In the genomic region with DNA sequence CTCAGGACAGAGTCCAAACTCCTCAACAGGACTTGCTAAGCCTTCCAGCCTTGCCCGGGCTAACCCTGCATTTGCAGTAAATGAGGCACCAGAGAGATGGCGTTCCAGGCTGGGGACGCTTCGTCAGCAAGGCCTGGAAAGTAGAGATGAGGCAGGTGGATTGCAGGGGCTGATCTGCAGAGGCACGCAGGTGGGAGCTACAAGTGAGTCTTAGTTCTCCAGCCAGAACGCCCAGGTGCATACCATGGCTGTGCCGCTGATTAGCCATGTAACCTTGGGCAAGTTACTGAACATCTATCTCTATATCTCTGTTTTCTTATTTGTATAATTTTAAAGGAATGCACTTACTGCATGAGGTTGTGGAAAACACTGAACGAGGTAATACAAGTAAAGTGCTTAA, we compare ENCODE assay signal across 19 cellular contexts. TPM values are rescaled to one million over a fixed set of nuclear protein-coding genes. Genes with fewer than 3 reads are reported as not detected.
DNase-seq lines count a peak whose midpoint lies in the region; FAIRE-seq and TF ChIP-seq lines count a peak whose summit lies in the region.
"Had no signal": no experiment of that assay in that cellular context is flagged by ENCODE, and none has a peak within 500 bp of the region (broad histone marks: within the 10 kb centered on the region; RNA-seq: fewer than 3 reads in every experiment).

No MANE protein-coding gene starts in this region.

- H3K4me1 Mint-ChIP-seq in astrocyte (ENCODE audit: low read depth, unreplicated experiment), result peaks cover 10% of the 10 kb centered on the region
- H3K4me1 Mint-ChIP-seq in type B pancreatic cell (ENCODE audit: unreplicated experiment), result peaks cover 46% of the 10 kb centered on the region

- FAIRE-seq in astrocyte (lab: Jason Lieb, UNC) (no peak), urothelium cell line (lab: Jason Lieb, UNC) (no peak)
- FAIRE-seq: GM12892, GM18507, H54 had no signal

- H3K36me3 Mint-ChIP-seq in astrocyte (ENCODE audit: low read depth, unreplicated experiment) (no peaks in the 10 kb centered on the region), type B pancreatic cell (no peaks in the 10 kb centered on the region)

- H3K27ac ChIP-seq in astrocyte (ENCODE audit: low read depth, low read length) (no peak overlapping the region), liver (ENCODE audit: low read depth in 1 of 2, low read length in 2 of 2) (no peak overlapping the region)
- H3K27ac ChIP-seq: BLaER1, PC-9 had no signal

- no peak overlapping the region for H3K4me2 ChIP-seq in astrocyte (ENCODE audit: low read length)
- H3K4me2 ChIP-seq: PC-9 had no signal

- H3K4me3 ChIP-seq in astrocyte (ENCODE audit: insufficient read depth, low read depth, low read length) (no peak overlapping the region), liver (ENCODE audit: low read depth in 1 of 3, low read length in 3 of 3) (no peak overlapping the region)
- H3K4me3 ChIP-seq: BLaER1, PC-9 had no signal

- no peak overlapping the region for H2AFZ ChIP-seq in astrocyte (ENCODE audit: low read depth, low read length)
- H2AFZ ChIP-seq: PC-9 had no signal

- 82% methylated on average over 8 of the region's 8 CpGs for WGBS in liver

- no peaks in the 10 kb centered on the region for H3K79me2 ChIP-seq in astrocyte (ENCODE audit: insufficient read depth, low read length)

- H3K27ac Mint-ChIP-seq in astrocyte (ENCODE audit: unreplicated experiment) (peak overlapping the region; percentile 42), type B pancreatic cell (no peak overlapping the region)
- H3K27ac Mint-ChIP-seq: HFFc6 had no signal

- H3K36me3 ChIP-seq in astrocyte (ENCODE audit: insufficient read depth, low read length), result no peaks in the 10 kb centered on the region
- no peaks in the 10 kb centered on the region for H3K36me3 ChIP-seq in liver (ENCODE audit: control insufficient read depth in 4 of 4, insufficient read depth in 3 of 4, low read depth in 1 of 4, low read length in 3 of 4)
- H3K36me3 ChIP-seq: BLaER1 had no signal

- no peaks in the 10 kb centered on the region for H3K9me3 ChIP-seq in astrocyte (ENCODE audit: insufficient read depth, low read depth, low read length)
- no peaks in the 10 kb centered on the region for H3K9me3 ChIP-seq in liver (ENCODE audit: control insufficient read depth in 4 of 4, low read length in 3 of 4)
- H3K9me3 ChIP-seq: BLaER1 had no signal

- DNase-seq in NCI-H510A (lab: John Stamatoyannopoulos, UW), result peak; percentile 38
- DNase-seq in astrocyte (ENCODE audit: low read depth), result no peak
- DNase-seq in type B pancreatic cell (ENCODE audit: extremely low spot score, unreplicated experiment), result peak; percentile 50
- no peak for DNase-seq in urothelium cell line (ENCODE audit: low spot score)
- DNase-seq in ecto neural progenitor cell (ENCODE audit: low spot score), result no peak
- DNase-seq in foreskin melanocyte, result no peak
- DNase-seq: DMS79, HFFc6, KG1, NCI-H1105 treated with DMSO at 0.1 percent for 48 hours, NCI-H1694, NCI-H2227 treated with DMSO at 0.1 percent for 48 hours, PC-9 had no signal

- H3K27me3 Mint-ChIP-seq in astrocyte (ENCODE audit: low read depth, unreplicated experiment) (peaks cover 8% of the 10 kb centered on the region), type B pancreatic cell (no peaks in the 10 kb centered on the region)

- no peak for TF ChIP-seq CTCF in astrocyte (IDR thresholded peaks at IDR 0.05; ENCODE audit: insufficient read depth, low read depth, low read length)
- TF ChIP-seq CTCF in liver (IDR thresholded peaks at IDR 0.05; ENCODE audit: low read depth, low read length, missing input control), result no peak
- no peak for TF ChIP-seq CTCF in type B pancreatic cell (conservative IDR thresholded peaks at IDR 0.05)

- no peaks in the 10 kb centered on the region for H3K4me1 ChIP-seq in astrocyte (ENCODE audit: insufficient read depth, low read length)
- H3K4me1 ChIP-seq in liver (ENCODE audit: control insufficient read depth in 4 of 4, insufficient read depth in 4 of 4, low read length in 3 of 4), result peaks cover 9 to 67% (median 62%) of the 10 kb centered on the region in 4 donors

- TF ChIP-seq RAD21 in liver (IDR thresholded peaks at IDR 0.05), result no peak

- H3K4me3 Mint-ChIP-seq in astrocyte (ENCODE audit: unreplicated experiment), result no peak overlapping the region
- no peak overlapping the region for H3K4me3 Mint-ChIP-seq in type B pancreatic cell
- H3K4me3 Mint-ChIP-seq: HFFc6 had no signal

- H3K27me3 ChIP-seq in astrocyte (ENCODE audit: insufficient read depth, low read length), result no peaks in the 10 kb centered on the region
- H3K27me3 ChIP-seq in liver (ENCODE audit: control insufficient read depth in 4 of 4, insufficient read depth in 4 of 4, low read length in 3 of 4), result no peaks in the 10 kb centered on the region
- H3K27me3 ChIP-seq: BLaER1 had no signal

- H3K9ac ChIP-seq in astrocyte (ENCODE audit: low read length) (no peak overlapping the region), liver (ENCODE audit: low read depth in 1 of 2, low read length in 2 of 2) (no peak overlapping the region)
- H3K9ac ChIP-seq: BLaER1 had no signal

- H4K20me1 ChIP-seq in astrocyte (ENCODE audit: insufficient read depth, low read length), result no peaks in the 10 kb centered on the region
- H4K20me1 ChIP-seq: BLaER1 had no signal

- no peaks in the 10 kb centered on the region for H3K9me3 Mint-ChIP-seq in astrocyte (ENCODE audit: unreplicated experiment)
- H3K9me3 Mint-ChIP-seq in type B pancreatic cell, result no peaks in the 10 kb centered on the region
- H3K9me3 Mint-ChIP-seq: HFFc6 had no signal

TF ChIP-seq in liver, 16 proteins besides CTCF, POLR2A, EP300 and RAD21:
- no peak for TF ChIP-seq YY1 (IDR thresholded peaks at IDR 0.05)
- no peak for TF ChIP-seq NR2F2 (IDR thresholded peaks at IDR 0.05)
- TF ChIP-seq, protein P1, sequence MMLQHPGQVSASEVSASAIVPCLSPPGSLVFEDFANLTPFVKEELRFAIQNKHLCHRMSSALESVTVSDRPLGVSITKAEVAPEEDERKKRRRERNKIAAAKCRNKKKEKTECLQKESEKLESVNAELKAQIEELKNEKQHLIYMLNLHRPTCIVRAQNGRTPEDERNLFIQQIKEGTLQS (IDR thresholded peaks at IDR 0.05), result no peak
- peak; percentile 47 to 59 for TF ChIP-seq HNF4A (conservative IDR thresholded peaks at IDR 0.05)
- no peak for TF ChIP-seq EGR1 (IDR thresholded peaks at IDR 0.05; ENCODE audit: low read depth in 2 of 2)

RNA-seq across cellular contexts. Expression of a gene that starts 52.7 kb away (rescaled TPM):
- total RNA-seq in astrocyte (not detected in 2 replicates), liver (not detected), type B pancreatic cell (ENCODE audit: low replicate concordance) (62.1 and 186 TPM in 2 replicates)
- not detected for polyA plus RNA-seq in liver
- total RNA-seq: HFFc6, SK-MEL-5 had no signal

Comparison
In these comparisons a context has a peak if more than half of its experiments do, and no peak if none do; other contexts are left out.
1. DNase-seq: peak in NCI-H510A (single experiment) and type B pancreatic cell (single experiment); none in astrocyte (single experiment), urothelium cell line (single experiment), ecto neural progenitor cell (single experiment) and foreskin melanocyte (single experiment).
2. RNA of a gene that starts 52.7 kb away (total RNA-seq): 62.1 to 186 TPM in type B pancreatic cell; not detected in astrocyte and not detected in liver; every median in the first group is over 10 times any median in the second.